In genomic region chr12:95940514-95940913, GRCh38 we compare ENCODE assay signal across 25 cellular contexts. TPM values are rescaled to one million over a fixed set of nuclear protein-coding genes. Genes with fewer than 3 reads are reported as not detected.
A peak's percentile ranks its signal among the peaks of the same experiment; 100 is the strongest.
DNase-seq lines count a peak whose midpoint lies in the region; ATAC-seq, FAIRE-seq and TF ChIP-seq lines count a peak whose summit lies in the region.
"Had no signal": no experiment of that assay in that cellular context is flagged by ENCODE, and none has a peak within 500 bp of the region (broad histone marks: within the 10 kb centered on the region; RNA-seq: fewer than 3 reads in every experiment).

No MANE protein-coding gene starts in this region.

- H3K36me3 Mint-ChIP-seq in CD8-positive, alpha-beta T cell, result peaks cover 5% of the 10 kb centered on the region
- H3K36me3 Mint-ChIP-seq in WTC11 (no peaks in the 10 kb centered on the region), nephron (ENCODE audit: low read depth) (no peaks in the 10 kb centered on the region)

- no peak for TF ChIP-seq POLR2A in A549 (IDR thresholded peaks at IDR 0.05; ENCODE audit: low read length)

- POLR2A ChIA-PET in A549 (lab: Yijun Ruan, JAX), result no interaction called here
- POLR2A ChIA-PET in CD8-positive, alpha-beta T cell (lab: Charles Lee), result no interaction called here
- POLR2A ChIA-PET in WTC11 (lab: Charles Lee), result no interaction called here

- ATAC-seq in A549 (no peak), WTC11 (no peak)
- no peak for ATAC-seq in CD8-positive, alpha-beta T cell

- DNase-seq in A549 (ENCODE audit: low read depth in 1 of 2, low spot score in 1 of 2), result no peak
- DNase-seq in CD8-positive, alpha-beta T cell, result no peak
- DNase-seq in WTC11 (ENCODE audit: low spot score), result no peak
- no peak for DNase-seq in midbrain (lab: John Stamatoyannopoulos, UW)
- no peak for DNase-seq in NOMO-1 treated with DMSO at 0.1 percent for 48 hours (lab: John Stamatoyannopoulos, UW; ENCODE audit: unreplicated experiment)
- DNase-seq in islet precursor cell, result no peak
- no peak for DNase-seq in OCI-M2 (lab: John Stamatoyannopoulos, UW; ENCODE audit: unreplicated experiment)
- DNase-seq: BE2C, Caco-2, GOT3, HCEC 1CT, IMR-90, MV-4-11, NCI-H1105 treated with DMSO at 0.1 percent for 48 hours, NCI-H187, NCI-H510A treated with DMSO at 0.1 percent for 48 hours, NCI-H774 had no signal

- TF ChIP-seq RAD21 in A549 (conservative IDR thresholded peaks at IDR 0.05 in 1 of 2, IDR thresholded peaks at IDR 0.05 in 1 of 2), result no peak

- no peaks in the 10 kb centered on the region for H3K27me3 Mint-ChIP-seq in CD8-positive, alpha-beta T cell (ENCODE audit: low read depth)
- H3K27me3 Mint-ChIP-seq in WTC11 (ENCODE audit: low read depth) (peaks cover 18% of the 10 kb centered on the region), nephron (ENCODE audit: low read depth) (peaks cover 14% of the 10 kb centered on the region)

- H3K4me3 Mint-ChIP-seq in CD8-positive, alpha-beta T cell, result no peak overlapping the region
- no peak overlapping the region for H3K4me3 Mint-ChIP-seq in WTC11
- peak overlapping the region; percentile 3 to 24 (median 15) for H3K4me3 Mint-ChIP-seq in nephron

- no peaks in the 10 kb centered on the region for H3K9me3 ChIP-seq in A549
- no peaks in the 10 kb centered on the region for H3K9me3 ChIP-seq in CD8-positive, alpha-beta T cell (ENCODE audit: low read length)
- H3K9me3 ChIP-seq: BE2C, Caco-2, SJSA1 had no signal

- H3K4me1 Mint-ChIP-seq in CD8-positive, alpha-beta T cell (ENCODE audit: low read depth), result peaks cover 10% of the 10 kb centered on the region
- H3K4me1 Mint-ChIP-seq in WTC11 (peaks cover 16% of the 10 kb centered on the region), nephron (no peaks in the 10 kb centered on the region)

- TF ChIP-seq CTCF in A549 (IDR thresholded peaks at IDR 0.05), result no peak
- no peak for TF ChIP-seq CTCF in CD8-positive, alpha-beta T cell (IDR thresholded peaks at IDR 0.05)
- TF ChIP-seq CTCF in WTC11 (IDR thresholded peaks at IDR 0.05), result no peak
- no peak for TF ChIP-seq CTCF in nephron (IDR thresholded peaks at IDR 0.05; ENCODE audit: unreplicated experiment in 3 of 3)

- intact Hi-C loops in CD8-positive, alpha-beta T cell (cut with DNase I, micrococcal nuclease), result loop anchor here (5.0 to 10.0 kb wide), 3 partner anchors 257 to 964 kb away; partner anchors contain the start of genes NDUFA12 (in 1 of the 2) and NEDD1 (in 1 of the 2)

- H3K27ac ChIP-seq in A549, result no peak overlapping the region
- H3K27ac ChIP-seq in CD8-positive, alpha-beta T cell (ENCODE audit: low read depth, low read length), result no peak overlapping the region
- H3K27ac ChIP-seq: HL-60, SJSA1 had no signal

- no peaks in the 10 kb centered on the region for H3K36me3 ChIP-seq in CD8-positive, alpha-beta T cell (ENCODE audit: insufficient read depth, low read length)
- H3K36me3 ChIP-seq: BE2C, SJSA1 had no signal

- H3K27ac Mint-ChIP-seq in CD8-positive, alpha-beta T cell, result peak overlapping the region; percentile 8
- H3K27ac Mint-ChIP-seq in WTC11 (no peak overlapping the region), nephron (no peak overlapping the region)

- H3K9me3 Mint-ChIP-seq in CD8-positive, alpha-beta T cell, result no peaks in the 10 kb centered on the region
- H3K9me3 Mint-ChIP-seq in WTC11, result no peaks in the 10 kb centered on the region
- no peaks in the 10 kb centered on the region for H3K9me3 Mint-ChIP-seq in nephron

- H3K4me2 ChIP-seq in A549, result peak overlapping the region; percentile 32; the same call in 1 of the 3 replicates

- no peaks in the 10 kb centered on the region for H3K27me3 ChIP-seq in CD8-positive, alpha-beta T cell (ENCODE audit: insufficient read depth, low read length)
- H3K27me3 ChIP-seq: SJSA1 had no signal

- no peak overlapping the region for H3K4me3 ChIP-seq in A549
- no peak overlapping the region for H3K4me3 ChIP-seq in CD8-positive, alpha-beta T cell (ENCODE audit: low read depth, low read length)
- H3K4me3 ChIP-seq: SJSA1 had no signal

- no peak for FAIRE-seq in A549 (lab: Jason Lieb, UNC)
- FAIRE-seq: G401.6, GM18507, RCC 7860 had no signal

- no peak for TF ChIP-seq EP300 in A549 (IDR thresholded peaks at IDR 0.05)

- peaks cover 25% of the 10 kb centered on the region for H3K4me1 ChIP-seq in A549
- H3K4me1 ChIP-seq in CD8-positive, alpha-beta T cell (ENCODE audit: insufficient read depth, low read length), result peaks cover 11% of the 10 kb centered on the region
- H3K4me1 ChIP-seq: BE2C, Caco-2 had no signal

- 49% methylated on average over 6 of the region's 6 CpGs for WGBS in A549 (ENCODE audit: missing lambda C conversion rate)

- CTCF ChIA-PET in A549 (lab: Yijun Ruan, JAX), result interaction anchor here (0.7 to 6.7 kb wide), 3 partner anchors 22 to 446 kb away, joined by 3 to 46 read pairs (median 4); no protein-coding TSS in a partner anchor
- CTCF ChIA-PET in CD8-positive, alpha-beta T cell (lab: Charles Lee), result interaction anchor here (4.8 kb wide), 1 partner anchor 22 kb away, joined by 23 read pairs; no protein-coding TSS in a partner anchor
- CTCF ChIA-PET in WTC11 (lab: Charles Lee), result no interaction called here

TF ChIP-seq in A549, 52 proteins besides CTCF, POLR2A, EP300 and RAD21 (continues in another document):
- TF ChIP-seq RARB (CRISPR knock-in tag; IDR thresholded peaks at IDR 0.05), result no peak
- no peak for TF ChIP-seq RNF2 (IDR thresholded peaks at IDR 0.05; ENCODE audit: borderline replicate concordance, low read depth)
- no peak for TF ChIP-seq FOSB (CRISPR knock-in tag; IDR thresholded peaks at IDR 0.05)
- no peak for TF ChIP-seq HMGXB4 (CRISPR knock-in tag; IDR thresholded peaks at IDR 0.05; ENCODE audit: borderline replicate concordance)

TF ChIP-seq in WTC11, 78 proteins besides CTCF, POLR2A, EP300 and RAD21:
- TF ChIP-seq GABPB1 (CRISPR knock-in tag; IDR thresholded peaks at IDR 0.05) (peak; percentile 83), ZNF512 (CRISPR knock-in tag; IDR thresholded peaks at IDR 0.05; ENCODE audit: borderline replicate concordance) (no peak)

RNA-seq across cellular contexts. Expression of gene CCDC38, which starts 1.9 kb away (rescaled TPM):
- polyA plus RNA-seq in A549 (2011; rRNA removed) (0.37 and 0.41 TPM in 2 replicates), A549 (2017; fragmentation: RNase III; extraction: RNeasy Plus Mini Kit Qiagen cat#74134 plus additional on column Dnase treatment) (0.18 to 0.28 TPM (median 0.24 TPM) in 3 replicates)
- 0.07 and 0.08 TPM in 2 replicates for polyA plus RNA-seq in A549 (2012; cell fraction: cytosol; rRNA removed)
- 0.04 and 0.06 TPM in 2 replicates for polyA plus RNA-seq in A549 (2012; cell fraction: nucleus; rRNA removed)
- 0.12 and 0.19 TPM in 2 replicates for polyA minus RNA-seq in A549 (2011; rRNA and poly(A)+ RNA removed)
- total RNA-seq in CD8-positive, alpha-beta T cell, result not detected
- 0.07 TPM in 1 of 3 replicates, not detected in the others for total RNA-seq in WTC11 (2021)
- total RNA-seq: Caco-2, HT-29, IMR-90 had no signal
- polyA plus RNA-seq: IMR-90 had no signal

RNA-seq across cellular contexts. Expression of gene AMDHD1, which starts 2.6 kb away (rescaled TPM):
- 7.7 and 8.8 TPM in 2 replicates for polyA plus RNA-seq in A549 (2011; rRNA removed)
- 3.7 and 4.7 TPM in 2 replicates for polyA plus RNA-seq in A549 (2012; cell fraction: cytosol; rRNA removed)
- 4.2 and 6.4 TPM in 2 replicates for polyA plus RNA-seq in A549 (2012; cell fraction: nucleus; rRNA removed)
- 3.5 to 4.1 TPM (median 4.1 TPM) in 3 replicates for polyA plus RNA-seq in A549 (2017; fragmentation: RNase III; extraction: RNeasy Plus Mini Kit Qiagen cat#74134 plus additional on column Dnase treatment)
- polyA minus RNA-seq in A549 (2011; rRNA and poly(A)+ RNA removed), result 3.8 and 4.4 TPM in 2 replicates
- total RNA-seq in CD8-positive, alpha-beta T cell, result under 1 TPM; 0.25 to 0.68 TPM
- 0.62 to 1.6 TPM (median 1.1 TPM) in 3 replicates for total RNA-seq in WTC11 (2021)
- polyA plus RNA-seq: IMR-90 had no signal

RNA-seq across cellular contexts. Expression of gene HAL, which starts 55.6 kb away (rescaled TPM):
- polyA plus RNA-seq in A549 (2011; rRNA removed) (0.43 and 0.50 TPM in 2 replicates), A549 (2017; fragmentation: RNase III; extraction: RNeasy Plus Mini Kit Qiagen cat#74134 plus additional on column Dnase treatment) (0.22 to 0.40 TPM (median 0.33 TPM) in 3 replicates)
- 0.07 and 0.13 TPM in 2 replicates for polyA plus RNA-seq in A549 (2012; cell fraction: cytosol; rRNA removed)
- polyA plus RNA-seq in A549 (2012; cell fraction: nucleus; rRNA removed), result 0.44 and 0.52 TPM in 2 replicates
- 1.2 and 2.9 TPM in 2 replicates for polyA minus RNA-seq in A549 (2011; rRNA and poly(A)+ RNA removed)
- under 1 TPM; 0.17 to 0.95 TPM for total RNA-seq in CD8-positive, alpha-beta T cell
- total RNA-seq in WTC11 (2021), result 0.23 to 0.39 TPM (median 0.32 TPM) in 3 replicates
- total RNA-seq: Daoy, HT-29 had no signal

Comparison
In these comparisons a context has a peak if more than half of its experiments do, and no peak if none do; other contexts are left out.
1. H3K4me3 Mint-ChIP-seq: peak in nephron (3 of 3); none in CD8-positive, alpha-beta T cell (single experiment) and WTC11 (single experiment).